In the genomic region with DNA sequence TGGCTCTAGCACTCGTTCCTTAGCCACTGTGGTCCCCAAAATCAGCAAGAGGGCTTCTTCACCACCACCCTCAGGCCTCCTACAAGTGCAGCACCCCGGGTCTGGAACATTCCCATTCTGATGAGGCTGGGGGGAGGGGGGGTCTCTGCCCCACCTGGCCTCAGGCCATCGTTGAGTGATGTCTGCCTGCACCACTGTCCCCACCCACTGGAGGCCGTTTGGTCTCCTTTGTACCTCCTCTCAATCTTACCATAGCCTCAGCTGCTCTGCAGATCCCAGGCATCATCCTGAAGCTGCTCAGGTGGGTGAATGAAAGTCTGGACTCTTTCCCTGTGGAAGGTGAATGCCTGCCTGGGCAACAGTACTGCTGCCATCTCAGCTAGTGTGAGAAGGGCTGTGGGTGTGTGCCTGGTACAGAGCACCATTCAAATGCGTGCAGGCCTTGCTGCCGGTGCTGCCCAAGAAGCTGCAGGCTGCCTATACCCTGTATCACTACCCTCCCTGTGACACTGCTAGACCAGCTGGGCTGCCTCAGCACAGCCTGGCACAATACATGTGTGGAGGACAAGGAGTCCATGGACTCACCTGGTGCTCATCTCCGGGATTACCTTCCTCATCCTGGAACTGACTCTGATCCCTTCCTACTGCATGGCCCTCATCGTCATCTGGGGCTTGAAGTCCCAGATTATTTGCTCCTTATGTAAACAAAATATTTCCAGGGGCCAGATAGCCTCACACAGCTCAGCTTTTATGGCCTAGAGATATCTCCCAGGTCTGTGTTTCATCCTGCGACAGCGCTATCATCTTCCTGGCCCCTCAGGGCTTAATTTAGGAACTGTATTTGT, we compare ENCODE assay signal across 15 cellular contexts. TPM values are rescaled to one million over a fixed set of nuclear protein-coding genes. Genes with fewer than 3 reads are reported as not detected.
DNase-seq lines count a peak whose midpoint lies in the region; ATAC-seq and TF ChIP-seq lines count a peak whose summit lies in the region.
"Had no signal": no experiment of that assay in that cellular context is flagged by ENCODE, and none has a peak within 500 bp of the region (broad histone marks: within the 10 kb centered on the region; RNA-seq: fewer than 3 reads in every experiment).

No MANE protein-coding gene starts in this region.

- peaks cover 9% of the 10 kb centered on the region for H3K79me1 ChIP-seq in trophoblast cell (ENCODE audit: low read length)

- H3K4me3 ChIP-seq in BE2C (ENCODE audit: low read depth, low read length): no peak overlapping the region
- H3K4me3 ChIP-seq in hepatocyte: no peak overlapping the region
- peak overlapping the region; percentile 28 for H3K4me3 ChIP-seq in trophoblast cell (ENCODE audit: low read depth, low read length)
- H3K4me3 ChIP-seq in HAP-1: no peak overlapping the region
- H3K4me3 ChIP-seq: BLaER1, GM12878, PC-9 had no signal

- H3K79me2 ChIP-seq in hepatocyte: no peaks in the 10 kb centered on the region
- H3K79me2 ChIP-seq in trophoblast cell (ENCODE audit: control insufficient read depth, insufficient read depth, low read length, poor library complexity): no peaks in the 10 kb centered on the region

- peak overlapping the region; percentile 23 for H2BK5ac ChIP-seq in trophoblast cell (ENCODE audit: low read depth, low read length, poor library complexity)

- peak overlapping the region; percentile 34 for H3K14ac ChIP-seq in trophoblast cell (ENCODE audit: low read length)

- H3K4me1 ChIP-seq in BE2C (no peaks in the 10 kb centered on the region), hepatocyte (ENCODE audit: insufficient read depth) (no peaks in the 10 kb centered on the region), trophoblast cell (ENCODE audit: control insufficient read depth in 1 of 2, insufficient read depth in 2 of 2, low read length in 2 of 2) (peaks cover 11 to 18% of the 10 kb centered on the region in 2 experiments), HAP-1 (peaks cover 11% of the 10 kb centered on the region)
- H3K4me1 ChIP-seq: BLaER1 had no signal

- ATAC-seq in GM21528 (IDR thresholded peaks at IDR 0.05; ENCODE audit: low FRiP score, unreplicated experiment): no peak
- ATAC-seq: GM12878 had no signal

- H3K9me2 ChIP-seq in hepatocyte (replicated peaks; ENCODE audit: insufficient read depth): no peaks in the 10 kb centered on the region

- no peaks in the 10 kb centered on the region for H4K20me1 ChIP-seq in hepatocyte (ENCODE audit: insufficient read depth, poor library complexity, severe bottlenecking)
- H4K20me1 ChIP-seq: BLaER1 had no signal

- H4K91ac ChIP-seq in trophoblast cell (ENCODE audit: low read depth, low read length): peak overlapping the region; percentile 72

- peak; percentile 17 for DNase-seq in BE2C
- peak; percentile 63 for DNase-seq in ELF-1 (ENCODE audit: low read depth, low spot score)
- DNase-seq in hepatocyte (ENCODE audit: low spot score): peak; percentile 23
- peak in 1 of 2 donors; percentile 27 for DNase-seq in trophoblast cell
- no peak for DNase-seq in HAP-1 (ENCODE audit: low spot score in 2 of 2)
- no peak for DNase-seq in HT-29 (ENCODE audit: low spot score)
- DNase-seq in NCI-H526 (lab: John Stamatoyannopoulos, UW): no peak
- DNase-seq: DMS153, KBM-7, NCI-H1092, NCI-H226, PC-9 had no signal

- H2AFZ ChIP-seq in hepatocyte (no peak overlapping the region), trophoblast cell (ENCODE audit: insufficient read depth, low read length, poor library complexity) (no peak overlapping the region)
- H2AFZ ChIP-seq: PC-9 had no signal

- no peaks in the 10 kb centered on the region for H3K36me3 ChIP-seq in BE2C
- no peaks in the 10 kb centered on the region for H3K36me3 ChIP-seq in hepatocyte (replicated peaks; ENCODE audit: insufficient read depth, low read depth)
- H3K36me3 ChIP-seq in trophoblast cell (ENCODE audit: control insufficient read depth in 1 of 2, insufficient read depth in 2 of 2, low read length in 2 of 2): no peaks in the 10 kb centered on the region
- H3K36me3 ChIP-seq in HAP-1 (replicated peaks): no peaks in the 10 kb centered on the region
- H3K36me3 ChIP-seq: BLaER1 had no signal

- no peak overlapping the region for H3K27ac ChIP-seq in hepatocyte
- peak overlapping the region; percentile 18 for H3K27ac ChIP-seq in trophoblast cell (ENCODE audit: low read depth, low read length)
- H3K27ac ChIP-seq: BLaER1, PC-9 had no signal

- peak overlapping the region; percentile 5 for H2AK5ac ChIP-seq in trophoblast cell (ENCODE audit: low read length)

- peak overlapping the region; percentile 52 for H4K8ac ChIP-seq in trophoblast cell (ENCODE audit: low read depth, low read length)

- no peak overlapping the region for H4K12ac ChIP-seq in trophoblast cell (ENCODE audit: low read depth, low read length)

- H3K27me3 ChIP-seq in BE2C (no peaks in the 10 kb centered on the region), hepatocyte (no peaks in the 10 kb centered on the region), trophoblast cell (ENCODE audit: insufficient read depth, low read length) (no peaks in the 10 kb centered on the region), HAP-1 (ENCODE audit: low read depth) (0 out of 2 replicates have a peak, but pooled peaks cover 4% of the 10 kb centered on the region)
- H3K27me3 ChIP-seq: BLaER1 had no signal

- peak overlapping the region; percentile 20 for H2BK12ac ChIP-seq in trophoblast cell (ENCODE audit: low read length)

- H3K4me2 ChIP-seq in hepatocyte (no peak overlapping the region), trophoblast cell (ENCODE audit: low read length) (no peak overlapping the region)
- H3K4me2 ChIP-seq: BLaER1, PC-9 had no signal

- H2BK120ac ChIP-seq in trophoblast cell (ENCODE audit: insufficient read depth, low read length, poor library complexity): peak overlapping the region; percentile 24

- in situ Hi-C loops in HAP-1 (cut with MboI; ENCODE audit: low sequenced_read_pairs): no loop called here

- TF ChIP-seq CTCF in BE2C (IDR thresholded peaks at IDR 0.05; ENCODE audit: low read depth, low read length) (no peak), hepatocyte (IDR thresholded peaks at IDR 0.05; ENCODE audit: poor library complexity) (no peak)

- no peak overlapping the region for H3K9ac ChIP-seq in trophoblast cell (ENCODE audit: low read length)
- H3K9ac ChIP-seq: BLaER1 had no signal

- no peak overlapping the region for H3K23ac ChIP-seq in trophoblast cell (ENCODE audit: low read length)

- H3K4ac ChIP-seq in trophoblast cell (ENCODE audit: low read depth, low read length): no peak overlapping the region

- WGBS in hepatocyte (ENCODE audit: low lambda C conversion rate, missing lambda C conversion rate): 61% methylated on average over 10 of the region's 10 CpGs
- no CpG with 5 or more reads among the region's 10 CpGs for WGBS in trophoblast cell (ENCODE audit: extremely low coverage, insufficient coverage, insufficient read length)

- peak overlapping the region; percentile 22 for H3K18ac ChIP-seq in trophoblast cell (ENCODE audit: low read length)

- H3K9me3 ChIP-seq in BE2C (no peaks in the 10 kb centered on the region), hepatocyte (ENCODE audit: low read depth) (no peaks in the 10 kb centered on the region), trophoblast cell (ENCODE audit: insufficient read depth, low read depth, low read length) (no peaks in the 10 kb centered on the region), HAP-1 (no peaks in the 10 kb centered on the region)
- H3K9me3 ChIP-seq: BLaER1 had no signal

RNA-seq across cellular contexts. Expression of gene WDR75, which starts 42.5 kb away (rescaled TPM):
- 41.4 TPM for polyA plus RNA-seq in BE2C (2012; ENCODE audit: insufficient read depth, insufficient read length, low read depth)
- total RNA-seq in hepatocyte: 38.7 and 45.3 TPM in 2 replicates
- polyA plus RNA-seq in hepatocyte: 20.1 and 21.0 TPM in 2 replicates
- 28.1 and 29.2 TPM in 2 replicates for polyA plus RNA-seq in trophoblast cell (2013)
- total RNA-seq in HT-29 (2014; rRNA removed; shearing (Covaris generic)): 24.5 and 26.7 TPM in 2 replicates

Comparison
In these comparisons a context has a peak if more than half of its experiments do, and no peak if none do; other contexts are left out.
1. DNase-seq: peak in BE2C (single experiment), ELF-1 (single experiment) and hepatocyte (single experiment); none in HAP-1 (0 of 2), HT-29 (single experiment) and NCI-H526 (0 of 2).